9 cellular contexts compared by ENCODE assay signal in genomic region chr3:155753038-155753647, GRCh38. TPM values are rescaled to one million over a fixed set of nuclear protein-coding genes. Genes with fewer than 3 reads are reported as not detected.
A peak's percentile ranks its signal among the peaks of the same experiment; 100 is the strongest.
DNase-seq lines count a peak whose midpoint lies in the region; FAIRE-seq and TF ChIP-seq lines count a peak whose summit lies in the region.
"Had no signal": no experiment of that assay in that cellular context is flagged by ENCODE, and none has a peak within 500 bp of the region (broad histone marks: within the 10 kb centered on the region; RNA-seq: fewer than 3 reads in every experiment).

No MANE protein-coding gene starts in this region.

- H3K27me3 ChIP-seq in kidney epithelial cell (ENCODE audit: control insufficient read depth, insufficient read depth, low read length) = no peaks in the 10 kb centered on the region

- no peaks in the 10 kb centered on the region for H3K36me3 ChIP-seq in kidney epithelial cell (ENCODE audit: control insufficient read depth, insufficient read depth, low read length)

- no peak overlapping the region for H3K4me3 ChIP-seq in Jurkat, Clone E6-1 (ENCODE audit: low read length)
- no peak overlapping the region for H3K4me3 ChIP-seq in kidney epithelial cell (ENCODE audit: low read depth, low read length)
- H3K4me3 ChIP-seq: skin epidermis had no signal

- in situ Hi-C loops in SK-MEL-5 (cut with HindIII; ENCODE audit: low pct_unique_long_range_greater_than_20kb, low sequenced_read_pairs) = no loop called here

- peak; percentile 4 for DNase-seq in NCI-H446 treated with DMSO at 0.1 percent for 48 hours (lab: John Stamatoyannopoulos, UW)
- DNase-seq in NCI-H446 (lab: John Stamatoyannopoulos, UW) = no peak
- peak; percentile 27 for DNase-seq in Jurkat, Clone E6-1 (ENCODE audit: low read depth, low spot score)
- peak; percentile 65 for DNase-seq in SK-MEL-5 (ENCODE audit: low read depth, low spot score)
- no peak for DNase-seq in kidney epithelial cell (ENCODE audit: low read depth)
- DNase-seq in stimulated activated CD4-positive, alpha-beta T cell treated with anti-CD3 and anti-CD28 coated beads, Interleukin-1b, Interleukin-23, amount 100 ng/mL, for 48 hours = no peak
- no peak for DNase-seq in GM19239 (ENCODE audit: insufficient read length, low spot score)
- no peak for DNase-seq in stimulated activated CD4-positive, alpha-beta T cell treated with anti-CD3 and anti-CD28 coated beads, Interleukin-4, amount 100 ng/mL, for 1 hour

- peak; percentile 59 for TF ChIP-seq CTCF in kidney epithelial cell (IDR thresholded peaks at IDR 0.05; ENCODE audit: insufficient read depth, low read length, poor library complexity, severe bottlenecking)

- FAIRE-seq in GM19239 (lab: Jason Lieb, UNC) = no peak

RNA-seq across cellular contexts. Expression of gene PLCH1, which starts 8.3 kb away (rescaled TPM):
- polyA plus RNA-seq in Jurkat, Clone E6-1 (2012; ENCODE audit: insufficient read depth, insufficient read length) = 1.6 TPM
- 0.26 and 0.35 TPM in 2 replicates for total RNA-seq in SK-MEL-5 (2014; rRNA removed; shearing (Covaris generic))
- 0.23 and 0.38 TPM in 2 replicates for polyA plus RNA-seq in SK-MEL-5 (2015; cell fraction: cytosol; rRNA removed)
- 0.74 and 2.0 TPM in 2 replicates for polyA plus RNA-seq in SK-MEL-5 (2015; cell fraction: nucleus; rRNA removed)
- 2.9 and 3.3 TPM in 2 replicates for total RNA-seq in kidney epithelial cell

RNA-seq across cellular contexts. Expression of gene C3orf33, which starts 52.9 kb away (rescaled TPM):
- polyA plus RNA-seq in Jurkat, Clone E6-1 (2012; ENCODE audit: insufficient read depth, insufficient read length) = 3.1 TPM
- 12.8 and 15.1 TPM in 2 replicates for total RNA-seq in SK-MEL-5 (2014; rRNA removed; shearing (Covaris generic))
- polyA plus RNA-seq in SK-MEL-5 (2015; cell fraction: cytosol; rRNA removed) = 7.6 and 8.0 TPM in 2 replicates
- polyA plus RNA-seq in SK-MEL-5 (2015; cell fraction: nucleus; rRNA removed) = 1.9 and 3.0 TPM in 2 replicates
- total RNA-seq in kidney epithelial cell = 2.5 and 3.9 TPM in 2 replicates

Comparison
In these comparisons a context has a peak if more than half of its experiments do, and no peak if none do; other contexts are left out.
1. DNase-seq: peak in NCI-H446 treated with DMSO at 0.1 percent for 48 hours (single experiment), Jurkat, Clone E6-1 (single experiment) and SK-MEL-5 (single experiment); none in NCI-H446 (0 of 2), kidney epithelial cell (single experiment), stimulated activated CD4-positive, alpha-beta T cell treated with anti-CD3 and anti-CD28 coated beads, Interleukin-1b, Interleukin-23, amount 100 ng/mL, for 48 hours (single experiment), GM19239 (single experiment) and stimulated activated CD4-positive, alpha-beta T cell treated with anti-CD3 and anti-CD28 coated beads, Interleukin-4, amount 100 ng/mL, for 1 hour (single experiment).